33 cellular contexts compared by ENCODE assay signal in genomic region chr6:1475169-1475568, GRCh38.
"Had no signal": no experiment of that assay in that cellular context is flagged by ENCODE, and none has a peak within 500 bp of the region (broad histone marks: within the 10 kb centered on the region; RNA-seq: fewer than 3 reads in every experiment).

No MANE protein-coding gene starts in this region.

- H3K27ac Mint-ChIP-seq: activated CD4-positive, alpha-beta memory T cell treated with anti-CD3 and anti-CD28 coated beads for 36 hours; activated naive CD4-positive, alpha-beta T cell treated with anti-CD3 and anti-CD28 coated beads, Interleukin-2, amount 10 ng/mL, durations not matched to agents 7 days and 5 days; activated naive CD8-positive, alpha-beta T cell; activated naive CD8-positive, alpha-beta T cell treated with anti-CD3 and anti-CD28 coated beads, Interleukin-2, amount 50 U/mL, for 24 hours; activated T-helper 1 cell treated with anti-CD3 and anti-CD28 coated beads, Interleukin-12 subunit alpha, Interleukin-12 subunit beta, Interleukin-2, Interleukin-4 antibody, amounts not matched to agents 30 ng/mL and 10 ng/mL and 1 ng/mL, durations not matched to agents 14 hours and 24 hours and 36 hours; T-helper 1 cell treated with Interleukin-12 subunit alpha and Interleukin-12 subunit beta and Interleukin-4 antibody, amounts not matched to agents 30 μg/mL and 1 μg/mL, for 36 hours; T-helper 2 cell treated with Interferon-gamma antibody and Interleukin-4, amounts not matched to agents 5 μg/mL and 100 μg/mL, for 36 hours had no signal

- ATAC-seq: activated naive CD8-positive, alpha-beta T cell treated with anti-CD3 and anti-CD28 coated beads, Interleukin-2, amount 50 U/mL, for 24 hours; activated T-cell treated with anti-CD3 and anti-CD28 coated beads, Interleukin-2, amount 50 U/mL, for 4 hours; PC-3 had no signal

- H3K4me3 Mint-ChIP-seq: activated CD4-positive, alpha-beta memory T cell treated with anti-CD3 and anti-CD28 coated beads for 36 hours; activated naive CD4-positive, alpha-beta T cell treated with anti-CD3 and anti-CD28 coated beads, Interleukin-2, amount 10 ng/mL, durations not matched to agents 7 days and 5 days; activated naive CD8-positive, alpha-beta T cell; activated naive CD8-positive, alpha-beta T cell treated with anti-CD3 and anti-CD28 coated beads, Interleukin-2, amount 50 U/mL, for 24 hours; activated T-cell treated with anti-CD3 and anti-CD28 coated beads, Interleukin-2, amount 50 U/mL, for 4 hours; activated T-helper 1 cell treated with anti-CD3 and anti-CD28 coated beads, Interleukin-12 subunit alpha, Interleukin-12 subunit beta, Interleukin-2, Interleukin-4 antibody, amounts not matched to agents 30 ng/mL and 10 ng/mL and 1 ng/mL, durations not matched to agents 14 hours and 24 hours and 36 hours; T-helper 1 cell treated with Interleukin-12 subunit alpha and Interleukin-12 subunit beta and Interleukin-4 antibody, amounts not matched to agents 30 μg/mL and 1 μg/mL, for 36 hours; T-helper 2 cell treated with Interferon-gamma antibody and Interleukin-4, amounts not matched to agents 5 μg/mL and 100 μg/mL, for 36 hours had no signal

- H3K4me3 ChIP-seq: Peyer's patch, SJSA1 had no signal

- H3K4me1 ChIP-seq: Peyer's patch had no signal

- H3K27me3 ChIP-seq: brain microvascular endothelial cell, Peyer's patch, SJSA1 had no signal

- H3K9me3 Mint-ChIP-seq: activated CD4-positive, alpha-beta memory T cell treated with anti-CD3 and anti-CD28 coated beads for 36 hours; activated naive CD4-positive, alpha-beta T cell treated with anti-CD3 and anti-CD28 coated beads, Interleukin-2, amount 10 ng/mL, durations not matched to agents 7 days and 5 days; activated naive CD8-positive, alpha-beta T cell treated with anti-CD3 and anti-CD28 coated beads, Interleukin-2, amount 50 U/mL, for 24 hours; activated T-cell treated with anti-CD3 and anti-CD28 coated beads, Interleukin-2, amount 50 U/mL, for 4 hours; activated T-helper 1 cell treated with anti-CD3 and anti-CD28 coated beads, Interleukin-12 subunit alpha, Interleukin-12 subunit beta, Interleukin-2, Interleukin-4 antibody, amounts not matched to agents 30 ng/mL and 10 ng/mL and 1 ng/mL, durations not matched to agents 14 hours and 24 hours and 36 hours; T-helper 1 cell treated with Interleukin-12 subunit alpha and Interleukin-12 subunit beta and Interleukin-4 antibody, amounts not matched to agents 30 μg/mL and 1 μg/mL, for 36 hours; T-helper 2 cell treated with Interferon-gamma antibody and Interleukin-4, amounts not matched to agents 5 μg/mL and 100 μg/mL, for 36 hours had no signal

- H3K36me3 Mint-ChIP-seq: activated CD4-positive, alpha-beta memory T cell treated with anti-CD3 and anti-CD28 coated beads for 36 hours; activated naive CD4-positive, alpha-beta T cell treated with anti-CD3 and anti-CD28 coated beads, Interleukin-2, amount 10 ng/mL, durations not matched to agents 7 days and 5 days; activated naive CD8-positive, alpha-beta T cell had no signal

- H3K4me1 Mint-ChIP-seq: activated naive CD4-positive, alpha-beta T cell treated with anti-CD3 and anti-CD28 coated beads, Interleukin-2, amount 10 ng/mL, durations not matched to agents 7 days and 5 days had no signal

- H3K9me3 ChIP-seq: Peyer's patch, SJSA1, SK-N-SH had no signal

- H3K9ac ChIP-seq: SK-N-SH had no signal

- H3K36me3 ChIP-seq: brain microvascular endothelial cell, Peyer's patch, SJSA1 had no signal

- DNase-seq: activated CD4-positive, alpha-beta memory T cell treated with anti-CD3 and anti-CD28 coated beads for 36 hours; activated CD4-positive, alpha-beta T cell treated with anti-CD3 and anti-CD28 coated beads, Interleukin-2, amount 50 U/mL, for 1 hour; activated CD8-positive, alpha-beta memory T cell treated with anti-CD3 and anti-CD28 coated beads, Interleukin-2, amount 50 U/mL, for 4 hours; activated effector memory CD4-positive, alpha-beta T cell treated with Interleukin-2 at 50 U/mL for 16 hours; activated naive CD4-positive, alpha-beta T cell treated with anti-CD3 and anti-CD28 coated beads, Interleukin-2, amount 10 ng/mL, durations not matched to agents 7 days and 5 days; activated naive CD8-positive, alpha-beta T cell treated with anti-CD3 and anti-CD28 coated beads, Interleukin-2, amount 50 U/mL, for 24 hours; activated T-cell treated with anti-CD3 and anti-CD28 coated beads for 4 hours; activated T-cell treated with anti-CD3 and anti-CD28 coated beads, Interleukin-2, amount 50 U/mL, for 4 hours; amniotic stem cell; aorta; brain microvascular endothelial cell; central memory CD4-positive, alpha-beta T cell; Kasumi-1; MM.1S; MV-4-11; NCI-H1092; NCI-H1436 treated with DMSO at 0.1 percent for 48 hours; NCI-H1694 treated with DMSO at 0.1 percent for 48 hours; NCI-H2029; NCI-H510A; NCI-H526; NCI-H748 treated with DMSO at 0.1 percent for 48 hours; NK-92 treated with Interleukin-12 subunit alpha and Interleukin-12 subunit beta, amount 100 ng/mL, for 24 hours; PC-3; Peyer's patch; RPMI8226; SHP77 treated with DMSO at 0.1 percent for 48 hours; SK-N-SH had no signal

- H3K27ac ChIP-seq: brain microvascular endothelial cell, Peyer's patch, SJSA1 had no signal
